14 cellular contexts compared by ENCODE assay signal in the genomic region with DNA sequence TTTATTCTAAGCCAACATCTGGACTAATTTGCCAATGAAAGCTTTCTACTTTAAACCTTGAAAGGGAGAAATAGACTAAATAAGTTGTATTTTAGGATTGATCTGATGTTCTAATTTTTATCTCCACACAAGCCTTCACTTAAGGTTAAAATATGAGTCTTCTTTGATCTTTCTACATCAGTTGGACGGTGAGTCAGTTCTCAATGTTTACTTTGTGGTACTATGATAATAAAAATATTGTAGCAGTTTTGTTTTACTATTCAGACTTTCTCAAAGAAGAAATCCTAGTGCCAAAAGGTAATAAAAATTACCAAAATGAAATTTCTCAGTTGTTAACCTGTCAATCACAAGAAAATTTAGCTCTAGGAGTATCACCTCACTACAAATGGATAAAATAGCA.
DNase-seq lines count a peak whose midpoint lies in the region; ATAC-seq, FAIRE-seq and TF ChIP-seq lines count a peak whose summit lies in the region.
"Had no signal": no experiment of that assay in that cellular context is flagged by ENCODE, and none has a peak within 500 bp of the region (broad histone marks: within the 10 kb centered on the region; RNA-seq: fewer than 3 reads in every experiment).

No MANE protein-coding gene starts in this region.

- no peak overlapping the region for H3K4me3 ChIP-seq in astrocyte (ENCODE audit: insufficient read depth, low read depth, low read length)
- H3K4me3 ChIP-seq: suprapubic skin had no signal

- no peak overlapping the region for H3K9ac ChIP-seq in astrocyte (ENCODE audit: low read length)

- peaks cover 3% of the 10 kb centered on the region for H3K27me3 Mint-ChIP-seq in astrocyte (ENCODE audit: low read depth, unreplicated experiment)
- H3K27me3 Mint-ChIP-seq: activated CD8-positive, alpha-beta T cell treated with anti-CD3 and anti-CD28 coated beads for 36 hours had no signal

- H3K79me2 ChIP-seq in astrocyte (ENCODE audit: insufficient read depth, low read length) = no peaks in the 10 kb centered on the region

- no peak for TF ChIP-seq CTCF in astrocyte (IDR thresholded peaks at IDR 0.05; ENCODE audit: insufficient read depth, low read depth, low read length)
- no peak for TF ChIP-seq CTCF in foreskin keratinocyte (conservative IDR thresholded peaks at IDR 0.05)

- no peaks in the 10 kb centered on the region for H3K36me3 ChIP-seq in astrocyte (ENCODE audit: insufficient read depth, low read length)
- H3K36me3 ChIP-seq: suprapubic skin had no signal

- no peaks in the 10 kb centered on the region for H3K9me3 Mint-ChIP-seq in astrocyte (ENCODE audit: unreplicated experiment)
- H3K9me3 Mint-ChIP-seq: activated CD8-positive, alpha-beta T cell treated with anti-CD3 and anti-CD28 coated beads for 36 hours had no signal

- no peak overlapping the region for H3K27ac Mint-ChIP-seq in astrocyte (ENCODE audit: unreplicated experiment)
- H3K27ac Mint-ChIP-seq: activated CD8-positive, alpha-beta T cell treated with anti-CD3 and anti-CD28 coated beads for 36 hours had no signal

- no peaks in the 10 kb centered on the region for H3K36me3 Mint-ChIP-seq in astrocyte (ENCODE audit: low read depth, unreplicated experiment)

- ATAC-seq in foreskin keratinocyte = peak; percentile 35
- no peak for ATAC-seq in GM19452 (IDR thresholded peaks at IDR 0.05; ENCODE audit: unreplicated experiment)
- ATAC-seq in GM21576 (IDR thresholded peaks at IDR 0.05; ENCODE audit: unreplicated experiment) = no peak
- ATAC-seq in HG03432 (IDR thresholded peaks at IDR 0.05; ENCODE audit: unreplicated experiment) = no peak
- ATAC-seq: activated CD8-positive, alpha-beta T cell treated with anti-CD3 and anti-CD28 coated beads for 36 hours had no signal

- H3K27me3 ChIP-seq in astrocyte (ENCODE audit: insufficient read depth, low read length) (peaks cover 7% of the 10 kb centered on the region), foreskin keratinocyte (no peaks in the 10 kb centered on the region)
- H3K27me3 ChIP-seq: suprapubic skin had no signal

- H3K4me3 Mint-ChIP-seq in astrocyte (ENCODE audit: unreplicated experiment) = no peak overlapping the region
- H3K4me3 Mint-ChIP-seq: activated CD8-positive, alpha-beta T cell treated with anti-CD3 and anti-CD28 coated beads for 36 hours had no signal

- H3K4me1 ChIP-seq in astrocyte (ENCODE audit: insufficient read depth, low read length) (peaks cover 14% of the 10 kb centered on the region), foreskin keratinocyte (no peaks in the 10 kb centered on the region)
- H3K4me1 ChIP-seq: suprapubic skin had no signal

- DNase-seq in HPDE6-E6E7 (ENCODE audit: extremely low spot score) (peak; percentile 3), astrocyte (ENCODE audit: low read depth) (peak; percentile 77), foreskin keratinocyte (no peak), stromal cell of bone marrow (ENCODE audit: low read depth) (peak; percentile 33)
- DNase-seq: activated CD8-positive, alpha-beta T cell treated with anti-CD3 and anti-CD28 coated beads for 36 hours; DND-41; NCI-H2029 treated with DMSO at 0.1 percent for 48 hours; NCI-H524 had no signal

- peak overlapping the region; percentile 29 for H3K4me2 ChIP-seq in astrocyte (ENCODE audit: low read length)

- no peak overlapping the region for H2AFZ ChIP-seq in astrocyte (ENCODE audit: low read depth, low read length)

- FAIRE-seq in astrocyte (lab: Jason Lieb, UNC) = peak; percentile 89
- FAIRE-seq: colon had no signal

- no peaks in the 10 kb centered on the region for H4K20me1 ChIP-seq in astrocyte (ENCODE audit: insufficient read depth, low read length)

- H3K27ac ChIP-seq in astrocyte (ENCODE audit: low read depth, low read length) (peak overlapping the region; percentile 79), foreskin keratinocyte (no peak overlapping the region)
- H3K27ac ChIP-seq: C4-2B, suprapubic skin had no signal

- H3K4me1 Mint-ChIP-seq in astrocyte (ENCODE audit: low read depth, unreplicated experiment) = peaks cover 7% of the 10 kb centered on the region

- no peaks in the 10 kb centered on the region for H3K9me3 ChIP-seq in astrocyte (ENCODE audit: insufficient read depth, low read depth, low read length)
- H3K9me3 ChIP-seq: suprapubic skin had no signal

Comparison
In these comparisons a context has a peak if more than half of its experiments do, and no peak if none do; other contexts are left out.
1. DNase-seq: peak in HPDE6-E6E7 (single experiment), astrocyte (single experiment) and stromal cell of bone marrow (single experiment); none in foreskin keratinocyte (0 of 2).